In the genomic region with DNA sequence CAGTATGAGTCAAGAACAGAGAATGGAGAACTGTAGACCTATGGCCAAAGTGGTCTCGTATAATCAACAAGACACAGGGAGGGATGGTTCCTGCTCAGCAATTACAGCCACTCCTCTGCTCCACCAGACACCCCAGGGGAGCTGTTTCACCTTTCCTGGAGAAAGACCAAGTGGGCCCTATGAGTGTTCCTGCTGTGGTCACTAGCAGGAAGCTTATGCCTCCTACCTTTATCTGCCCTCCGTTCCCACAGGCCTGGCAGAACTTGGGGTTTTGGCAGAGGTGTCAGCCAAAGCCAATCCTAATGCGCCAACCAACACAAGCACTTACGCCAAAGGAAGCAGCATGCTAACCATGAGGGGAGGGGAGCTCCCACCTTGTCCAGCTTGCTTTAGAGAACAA, we compare ENCODE assay signal across 13 cellular contexts. TPM values are rescaled to one million over a fixed set of nuclear protein-coding genes. Genes with fewer than 3 reads are reported as not detected.
DNase-seq lines count a peak whose midpoint lies in the region; ATAC-seq and TF ChIP-seq lines count a peak whose summit lies in the region.
"Had no signal": no experiment of that assay in that cellular context is flagged by ENCODE, and none has a peak within 500 bp of the region (broad histone marks: within the 10 kb centered on the region; RNA-seq: fewer than 3 reads in every experiment).

No MANE protein-coding gene starts in this region.

- no peak for TF ChIP-seq CTCF in CD8-positive, alpha-beta T cell (IDR thresholded peaks at IDR 0.05)
- TF ChIP-seq CTCF in Loucy (conservative IDR thresholded peaks at IDR 0.05; ENCODE audit: low read length) (no peak), brain microvascular endothelial cell (IDR thresholded peaks at IDR 0.05; ENCODE audit: low read depth, low read length, missing control alignments) (no peak)

- in situ Hi-C loops in brain microvascular endothelial cell (cut with HindIII; ENCODE audit: low pct_ligation_motif_present, low sequenced_read_pairs), result loop anchor here (25.0 kb wide), 1 partner anchor 195 kb away; no protein-coding TSS in a partner anchor

- H3K36me3 ChIP-seq in CD8-positive, alpha-beta T cell (ENCODE audit: insufficient read depth, low read length), result peaks cover 24% of the 10 kb centered on the region
- H3K36me3 ChIP-seq in Loucy (ENCODE audit: insufficient read depth, low read length) (peaks cover 53% of the 10 kb centered on the region; the same call in 1 of the 2 replicates), brain microvascular endothelial cell (replicated peaks) (peaks cover 6% of the 10 kb centered on the region)

- H4K20me1 ChIP-seq in Loucy (ENCODE audit: insufficient read depth, low read length, poor library complexity, severe bottlenecking), result no peaks in the 10 kb centered on the region

- peak overlapping the region; percentile 40 for H3K4me2 ChIP-seq in Loucy (ENCODE audit: low read depth, low read length, poor library complexity, severe bottlenecking)

- no peak for DNase-seq in CD8-positive, alpha-beta T cell
- DNase-seq in astrocyte of the hippocampus (ENCODE audit: low read depth, low spot score), result peak; percentile 63
- peak; percentile 45 to 53 (median 53) for DNase-seq in immature natural killer cell
- DNase-seq in posterior vena cava (ENCODE audit: low spot score), result no peak
- no peak for DNase-seq in stimulated activated CD4-positive, alpha-beta T cell treated with anti-CD3 and anti-CD28 coated beads, Interleukin-15, amount 100 ng/mL, for 24 hours
- DNase-seq in brain microvascular endothelial cell, result no peak
- DNase-seq in mucosa of gallbladder (ENCODE audit: low spot score), result no peak
- DNase-seq: activated naive CD4-positive, alpha-beta T cell; BE2C; effector CD4-positive, alpha-beta T cell; NCI-H2227 treated with DMSO at 0.1 percent for 48 hours had no signal

- intact Hi-C loops in CD8-positive, alpha-beta T cell (cut with DNase I, micrococcal nuclease), result no loop called here
- intact Hi-C loops in posterior vena cava (cut with DNase I), result loop anchor here in 1 of 2 donors (10.0 kb wide), 1 partner anchor 113 kb away; the partner anchor contains the start of gene ADD3

- no peaks in the 10 kb centered on the region for H3F3A ChIP-seq in Loucy (ENCODE audit: low read depth)

- H2AFZ ChIP-seq in Loucy (ENCODE audit: low read length), result no peak overlapping the region

- peak overlapping the region; percentile 77 for H3K27ac Mint-ChIP-seq in CD8-positive, alpha-beta T cell
- H3K27ac Mint-ChIP-seq in immature natural killer cell, result peak overlapping the region; percentile 70 to 88 (median 80)
- H3K27ac Mint-ChIP-seq: activated CD4-positive, alpha-beta T cell treated with anti-CD3 and anti-CD28 coated beads for 36 hours had no signal

- no peaks in the 10 kb centered on the region for H3K9me2 ChIP-seq in Loucy (replicated peaks; ENCODE audit: low read depth, low read length)

- H3K27me3 Mint-ChIP-seq in CD8-positive, alpha-beta T cell (ENCODE audit: low read depth), result no peaks in the 10 kb centered on the region
- H3K27me3 Mint-ChIP-seq in immature natural killer cell (ENCODE audit: low read depth in 3 of 3), result peaks cover 0 to 8% (median under 1%) of the 10 kb centered on the region in 3 donors
- H3K27me3 Mint-ChIP-seq: activated CD4-positive, alpha-beta T cell treated with anti-CD3 and anti-CD28 coated beads for 36 hours had no signal

- H3K4me1 Mint-ChIP-seq in CD8-positive, alpha-beta T cell (ENCODE audit: low read depth), result peaks cover 45% of the 10 kb centered on the region
- H3K4me1 Mint-ChIP-seq in immature natural killer cell, result peaks cover 53 to 76% of the 10 kb centered on the region in 2 donors

- no peaks in the 10 kb centered on the region for H3K27me3 ChIP-seq in CD8-positive, alpha-beta T cell (ENCODE audit: insufficient read depth, low read length)
- H3K27me3 ChIP-seq in Loucy (ENCODE audit: insufficient read depth, low read length, poor library complexity, severe bottlenecking) (no peaks in the 10 kb centered on the region), brain microvascular endothelial cell (replicated peaks) (no peaks in the 10 kb centered on the region)
- H3K27me3 ChIP-seq: BE2C had no signal

- H3K4me3 ChIP-seq in CD8-positive, alpha-beta T cell (ENCODE audit: low read depth, low read length), result no peak overlapping the region
- H3K4me3 ChIP-seq in Loucy (ENCODE audit: low read length, poor library complexity, severe bottlenecking) (peak overlapping the region; percentile 18), brain microvascular endothelial cell (ENCODE audit: low read depth, low read length) (no peak overlapping the region)

- H3K79me2 ChIP-seq in Loucy (ENCODE audit: insufficient read depth, low read length), result peaks cover 40% of the 10 kb centered on the region

- peaks cover 69% of the 10 kb centered on the region for H3K36me3 Mint-ChIP-seq in CD8-positive, alpha-beta T cell
- H3K36me3 Mint-ChIP-seq in immature natural killer cell, result peaks cover 15 to 36% (median 18%) of the 10 kb centered on the region in 3 donors

- H3K9me3 ChIP-seq in CD8-positive, alpha-beta T cell (ENCODE audit: low read length), result no peaks in the 10 kb centered on the region
- H3K9me3 ChIP-seq in Loucy (ENCODE audit: insufficient read depth, low read depth, low read length), result no peaks in the 10 kb centered on the region
- H3K9me3 ChIP-seq: BE2C had no signal

- H3K9ac ChIP-seq in Loucy (ENCODE audit: low read depth, low read length, poor library complexity, severe bottlenecking), result no peak overlapping the region

- H3K27ac ChIP-seq in CD8-positive, alpha-beta T cell (ENCODE audit: low read depth, low read length), result no peak overlapping the region
- H3K27ac ChIP-seq in brain microvascular endothelial cell, result no peak overlapping the region

- H3K4me1 ChIP-seq in CD8-positive, alpha-beta T cell (ENCODE audit: insufficient read depth, low read length), result peaks cover 4% of the 10 kb centered on the region
- peaks cover 29% of the 10 kb centered on the region for H3K4me1 ChIP-seq in Loucy (ENCODE audit: insufficient read depth, low read length, poor library complexity, severe bottlenecking)

- POLR2A ChIA-PET in CD8-positive, alpha-beta T cell (lab: Charles Lee), result interaction anchor here (1.2 kb wide), 1 partner anchor 42 kb away, joined by 3 read pairs; no protein-coding TSS in a partner anchor

- no peaks in the 10 kb centered on the region for H3K9me3 Mint-ChIP-seq in CD8-positive, alpha-beta T cell
- H3K9me3 Mint-ChIP-seq in immature natural killer cell, result no peaks in the 10 kb centered on the region

- no peak overlapping the region for H3K4me3 Mint-ChIP-seq in CD8-positive, alpha-beta T cell
- peak overlapping the region; percentile 29 to 65 (median 58) for H3K4me3 Mint-ChIP-seq in immature natural killer cell
- H3K4me3 Mint-ChIP-seq: activated CD4-positive, alpha-beta T cell treated with anti-CD3 and anti-CD28 coated beads for 36 hours had no signal

- no peak for ATAC-seq in CD8-positive, alpha-beta T cell

- CTCF ChIA-PET in CD8-positive, alpha-beta T cell (lab: Charles Lee), result interaction anchor here (1.0 to 6.5 kb wide), 4 partner anchors 8 to 37 kb away, joined by 3 to 33 read pairs (median 5); no protein-coding TSS in a partner anchor

RNA-seq across cellular contexts. Expression of gene XPNPEP1, which starts 31.2 kb away (rescaled TPM):
- total RNA-seq in CD8-positive, alpha-beta T cell, result 10 to 100 TPM; 50.4 to 54.7 TPM
- 10 to 100 TPM; 36.4 to 71.7 (median 57.7) TPM for polyA plus RNA-seq in immature natural killer cell
- total RNA-seq in posterior vena cava, result 10 to 100 TPM; 57.0 to 69.5 TPM
- total RNA-seq in mucosa of gallbladder, result 86.4 TPM

Comparison
In these comparisons a context has a peak if more than half of its experiments do, and no peak if none do; other contexts are left out.
1. DNase-seq: peak in astrocyte of the hippocampus (single experiment) and immature natural killer cell (3 of 3); none in CD8-positive, alpha-beta T cell (0 of 7), posterior vena cava (single experiment), stimulated activated CD4-positive, alpha-beta T cell treated with anti-CD3 and anti-CD28 coated beads, Interleukin-15, amount 100 ng/mL, for 24 hours (single experiment), brain microvascular endothelial cell (single experiment) and mucosa of gallbladder (single experiment).